In genomic region chr6:13754644-13755043, GRCh38 we compare ENCODE assay signal across 20 cellular contexts. TPM values are rescaled to one million over a fixed set of nuclear protein-coding genes. Genes with fewer than 3 reads are reported as not detected.
DNase-seq lines count a peak whose midpoint lies in the region; ATAC-seq, FAIRE-seq and TF ChIP-seq lines count a peak whose summit lies in the region.
"Had no signal": no experiment of that assay in that cellular context is flagged by ENCODE, and none has a peak within 500 bp of the region (broad histone marks: within the 10 kb centered on the region; RNA-seq: fewer than 3 reads in every experiment).

No MANE protein-coding gene starts in this region.

- H3K56ac ChIP-seq in IMR-90 (ENCODE audit: extremely low read depth, insufficient read depth, low read length): no peak overlapping the region

- no peak overlapping the region for H4K91ac ChIP-seq in IMR-90 (ENCODE audit: insufficient read depth, low read depth, low read length)

- H3K4me3 ChIP-seq in IMR-90 (ENCODE audit: insufficient read depth, low read depth, low read length) (no peak overlapping the region), K562 (no peak overlapping the region)
- H3K4me3 ChIP-seq: GM12878, GM23248 had no signal

- H2AFZ ChIP-seq in IMR-90 (replicated peaks; ENCODE audit: low read length, poor library complexity): no peak overlapping the region
- H2AFZ ChIP-seq in K562 (ENCODE audit: low read depth, low read length): no peak overlapping the region
- H2AFZ ChIP-seq: GM23248 had no signal

- H3K4me2 ChIP-seq in IMR-90 (ENCODE audit: low read depth, low read length) (no peak overlapping the region), K562 (ENCODE audit: insufficient read depth, low read length) (no peak overlapping the region)

- H4K20me1 ChIP-seq in IMR-90 (ENCODE audit: insufficient read depth, low read length) (no peaks in the 10 kb centered on the region), K562 (replicated peaks; ENCODE audit: control insufficient read depth, insufficient read depth, low read length) (no peaks in the 10 kb centered on the region)

- TF ChIP-seq POLR2A in IMR-90 (IDR thresholded peaks at IDR 0.05; ENCODE audit: low read depth, low read length) (no peak), K562 (conservative IDR thresholded peaks at IDR 0.05) (no peak)

- H3K27me3 Mint-ChIP-seq in osteocyte (ENCODE audit: unreplicated experiment): no peaks in the 10 kb centered on the region
- H3K27me3 Mint-ChIP-seq: CD4-positive, CD25-positive, alpha-beta regulatory T cell had no signal

- H3K23ac ChIP-seq in IMR-90 (ENCODE audit: low read depth, low read length): no peak overlapping the region

- no peaks in the 10 kb centered on the region for H3K9me1 ChIP-seq in IMR-90 (ENCODE audit: insufficient read depth, low read length)
- no peaks in the 10 kb centered on the region for H3K9me1 ChIP-seq in K562 (ENCODE audit: control insufficient read depth, insufficient read depth, low read length)

- H3K79me1 ChIP-seq in IMR-90 (ENCODE audit: low read depth in 1 of 2, low read length in 2 of 2): no peaks in the 10 kb centered on the region

- no peak overlapping the region for H2BK5ac ChIP-seq in IMR-90 (ENCODE audit: low read depth, low read length, poor library complexity, severe bottlenecking)

- H2BK120ac ChIP-seq in IMR-90 (ENCODE audit: low read depth, low read length): no peak overlapping the region

- no peak for TF ChIP-seq RAD21 in IMR-90 (IDR thresholded peaks at IDR 0.05; ENCODE audit: low read length)
- no peak for TF ChIP-seq RAD21 in K562 (CRISPR knock-in tag; conservative IDR thresholded peaks at IDR 0.05 in 1 of 2, IDR thresholded peaks at IDR 0.05 in 1 of 2)

- intact Hi-C loops in IMR-90 (cut with micrococcal nuclease) (no loop called here), K562 (cut with micrococcal nuclease) (loop anchor here (5.0 kb wide), 1 partner anchor 627 kb away; no protein-coding TSS in a partner anchor)

- H3K27me3 ChIP-seq in IMR-90 (ENCODE audit: control insufficient read depth, insufficient read depth, low read length) (peaks cover 2% of the 10 kb centered on the region; the same call in 1 of the 2 replicates), K562 (ENCODE audit: control insufficient read depth in 2 of 2, insufficient read depth in 2 of 2, low read length in 2 of 2) (no peaks in the 10 kb centered on the region)

- H4K5ac ChIP-seq in IMR-90 (ENCODE audit: low read depth, low read length): no peak overlapping the region

- POLR2A ChIA-PET in IMR-90 (lab: Charles Lee; ENCODE audit: unreplicated experiment) (no interaction called here), K562 (lab: Yijun Ruan, JAX) (interaction anchor here (0.6 to 1.5 kb wide), 2 partner anchors 11 to 142 kb away, joined by 4 read pairs; no protein-coding TSS in a partner anchor)

- BruUV-seq in IMR-90 (replicated peaks; lab: Mats Ljungman, UMichigan) (no TSS peak), K562 (replicated peaks; lab: Mats Ljungman, UMichigan) (no TSS peak)

- H3K4ac ChIP-seq in IMR-90 (ENCODE audit: low read depth, low read length): no peak overlapping the region

- H3K9me3 Mint-ChIP-seq in osteocyte (ENCODE audit: unreplicated experiment): no peaks in the 10 kb centered on the region
- H3K9me3 Mint-ChIP-seq: CD8-positive, alpha-beta T cell had no signal

- in situ Hi-C loops in IMR-90 (cut with MboI; ENCODE audit: low sequenced_read_pairs) (no loop called here), K562 (cut with MboI) (no loop called here)

- H4K8ac ChIP-seq in IMR-90 (ENCODE audit: low read depth in 2 of 2, low read length in 2 of 2): no peak overlapping the region

- H3K4me1 ChIP-seq in IMR-90 (ENCODE audit: control insufficient read depth, insufficient read depth, low read length): no peaks in the 10 kb centered on the region
- no peaks in the 10 kb centered on the region for H3K4me1 ChIP-seq in K562 (replicated peaks in 1 of 2; ENCODE audit: control insufficient read depth in 2 of 2, insufficient read depth in 2 of 2, low read length in 2 of 2)
- H3K4me1 ChIP-seq: Caco-2 had no signal

- TF ChIP-seq CTCF in IMR-90 (conservative IDR thresholded peaks at IDR 0.05; ENCODE audit: low read depth, low read length) (no peak), K562 (IDR thresholded peaks at IDR 0.05 in 2 of 3, conservative IDR thresholded peaks at IDR 0.05 in 1 of 3; ENCODE audit: insufficient read depth in 2 of 3, low read depth in 1 of 3, low read length in 3 of 3) (no peak), osteocyte (IDR thresholded peaks at IDR 0.05) (no peak)

- no peak overlapping the region for H3K18ac ChIP-seq in IMR-90 (ENCODE audit: low read depth, low read length)

- no peak overlapping the region for H3K4me3 Mint-ChIP-seq in osteocyte (ENCODE audit: unreplicated experiment)
- H3K4me3 Mint-ChIP-seq: CD4-positive, CD25-positive, alpha-beta regulatory T cell; CD8-positive, alpha-beta T cell had no signal

- H3K36me3 ChIP-seq in IMR-90 (ENCODE audit: control insufficient read depth, insufficient read depth, low read length): no peaks in the 10 kb centered on the region
- no peaks in the 10 kb centered on the region for H3K36me3 ChIP-seq in K562 (ENCODE audit: control insufficient read depth, insufficient read depth, low read length)

- no peak for FAIRE-seq in K562 (lab: Jason Lieb, UNC)
- FAIRE-seq: GM12878, GM19239, H1 had no signal

- no peak overlapping the region for H2BK15ac ChIP-seq in IMR-90 (ENCODE audit: low read depth, low read length)

- peak overlapping the region; percentile 19 for H2AK9ac ChIP-seq in IMR-90 (replicated peaks; ENCODE audit: low read depth, low read length, poor library complexity)

- H3K27ac ChIP-seq in IMR-90 (ENCODE audit: insufficient read depth, low read length) (no peak overlapping the region), K562 (ENCODE audit: extremely low read depth, low read depth, low read length) (no peak overlapping the region), substantia nigra (ENCODE audit: low read depth, low read length, poor library complexity, severe bottlenecking) (no peak overlapping the region)
- H3K27ac ChIP-seq: C4-2B, GM23248 had no signal

- no peak overlapping the region for H2AK5ac ChIP-seq in IMR-90 (ENCODE audit: low read depth, low read length)

- H3K27ac Mint-ChIP-seq in osteocyte (ENCODE audit: unreplicated experiment): peak overlapping the region; percentile 4
- H3K27ac Mint-ChIP-seq: CD8-positive, alpha-beta T cell had no signal

- H3K4me1 Mint-ChIP-seq in osteocyte (ENCODE audit: unreplicated experiment): peaks cover 7% of the 10 kb centered on the region

- H3K9me3 ChIP-seq in IMR-90 (ENCODE audit: control insufficient read depth, insufficient read depth, low read length): no peaks in the 10 kb centered on the region
- H3K9me3 ChIP-seq in K562 (replicated peaks; ENCODE audit: control insufficient read depth, insufficient read depth, low read depth, low read length): no peaks in the 10 kb centered on the region
- H3K9me3 ChIP-seq: Caco-2 had no signal

- H3K79me2 ChIP-seq in K562 (ENCODE audit: control insufficient read depth, insufficient read depth, low read length): no peaks in the 10 kb centered on the region

- DNase-seq in IMR-90: no peak
- no peak for DNase-seq in K562 (ENCODE audit: extremely low read depth in 1 of 4, low spot score in 3 of 4)
- no peak for DNase-seq in osteocyte (ENCODE audit: extremely low spot score, unreplicated experiment)
- no peak for DNase-seq in substantia nigra (lab: John Stamatoyannopoulos, UW)
- no peak for DNase-seq in epidermal melanocyte (ENCODE audit: insufficient read length, low spot score)
- DNase-seq: Caco-2; CD4-positive, CD25-positive, alpha-beta regulatory T cell; CD8-positive, alpha-beta T cell; DMS153; DMS79; EL; GDM1; GM23248; H7; HCEC 1CT had no signal

- dilution Hi-C loops in IMR-90 (cut with HindIII; ENCODE audit: low sequenced_read_pairs, unreplicated experiment): no loop called here

- CTCF ChIA-PET in IMR-90 (lab: Yijun Ruan, JAX) (no interaction called here), K562 (lab: Yijun Ruan, JAX; ENCODE audit: low intra/inter-chr PET ratio) (no interaction called here)

- H3K14ac ChIP-seq in IMR-90 (replicated peaks; ENCODE audit: low read depth, low read length): no peak overlapping the region

- ATAC-seq in IMR-90 (ENCODE audit: low read depth) (no peak), K562 (no peak), HG03025 (IDR thresholded peaks at IDR 0.05; ENCODE audit: low FRiP score, unreplicated experiment) (no peak)
- ATAC-seq: CD8-positive, alpha-beta T cell; GM12878 had no signal

- WGBS in IMR-90 (ENCODE audit: extremely low coverage in 2 of 2, insufficient read length in 1 of 2), 2 experiments: no CpG with 5 or more reads among the region's 2 CpGs
- WGBS in K562 (ENCODE audit: insufficient coverage, low coverage, missing lambda C conversion rate): 57% methylated on average over 2 of the region's 2 CpGs

- no peak overlapping the region for H2BK20ac ChIP-seq in IMR-90 (ENCODE audit: low read depth, low read length)

- H3K9ac ChIP-seq in IMR-90 (ENCODE audit: low read depth, low read length): no peak overlapping the region
- H3K9ac ChIP-seq in K562 (ENCODE audit: insufficient read depth in 1 of 2, low read depth in 2 of 2, low read length in 2 of 2): no peak overlapping the region
- H3K9ac ChIP-seq: GM23248 had no signal

- no peaks in the 10 kb centered on the region for H3K36me3 Mint-ChIP-seq in osteocyte (ENCODE audit: unreplicated experiment)
- H3K36me3 Mint-ChIP-seq: CD4-positive, CD25-positive, alpha-beta regulatory T cell; CD8-positive, alpha-beta T cell had no signal

- TF ChIP-seq EP300 in K562 (IDR thresholded peaks at IDR 0.05; ENCODE audit: low read length): no peak

RNA-seq across cellular contexts. Expression of gene RANBP9, which starts 43.0 kb away (rescaled TPM):
- total RNA-seq in IMR-90 (2012; rRNA removed) (17.7 and 23.3 TPM in 2 replicates), K562 (2014; rRNA removed) (34.7 and 36.4 TPM in 2 replicates), K562 (2014; rRNA removed; fragmentation: Illumina TruSeq; extraction: Trizol) (64.8 and 74.0 TPM in 2 replicates), K562 (2015; rRNA removed; fragmentation: Illumina TruSeq; extraction: Trizol) (60.3 and 61.5 TPM in 2 replicates), K562 (2021) (80.4 and 87.0 TPM in 2 replicates), osteocyte (53.6 and 55.4 TPM in 2 replicates)
- polyA plus RNA-seq in IMR-90 (2012; rRNA removed) (22.1 and 27.8 TPM in 2 replicates), K562 (2011; rRNA removed) (54.2 and 83.6 TPM in 2 replicates), K562 (2014; fragmentation: Illumina TruSeq; extraction: Trizol) (124 and 130 TPM in 2 replicates), K562 (2014; fragmentation: Nextera tagmentation; extraction: Ambion mirVana) (10 to 100 TPM; 27.5 to 31.2 TPM), K562 (2014; rRNA removed) (51.2 and 53.5 TPM in 2 replicates)
- polyA plus RNA-seq in IMR-90 (2012; cell fraction: cytosol; rRNA removed): 4.6 and 5.4 TPM in 2 replicates
- 3.0 and 31.7 TPM in 2 replicates for polyA plus RNA-seq in IMR-90 (2012; cell fraction: nucleus; rRNA removed; ENCODE audit: low replicate concordance)
- 23.7 and 84.5 TPM in 2 replicates for total RNA-seq in K562 (2011; cell fraction: chromatin; rRNA removed; ENCODE audit: low replicate concordance)
- total RNA-seq in K562 (2011; cell fraction: nucleolus; rRNA removed): 11.0 and 16.3 TPM in 2 replicates
- total RNA-seq in K562 (2011; cell fraction: nucleoplasm; rRNA removed): 31.1 and 32.8 TPM in 2 replicates
- 30.0 and 36.4 TPM in 2 replicates for polyA plus RNA-seq in K562 (2011; cell fraction: cytosol; rRNA removed)
- polyA plus RNA-seq in K562 (2011; cell fraction: nucleus; rRNA removed): 43.2 and 52.8 TPM in 2 replicates
- polyA plus RNA-seq in K562 (2012): 68.7 and 70.4 TPM in 2 replicates
- polyA minus RNA-seq in K562 (2011; rRNA and poly(A)+ RNA removed): 126 and 143 TPM in 2 replicates
- 54.5 and 56.1 TPM in 2 replicates for polyA minus RNA-seq in K562 (2011; cell fraction: cytosol; rRNA and poly(A)+ RNA removed)
- polyA minus RNA-seq in K562 (2011; cell fraction: nucleus; rRNA and poly(A)+ RNA removed): 19.8 and 32.3 TPM in 2 replicates

RNA-seq across cellular contexts. Expression of gene MCUR1, which starts 59.7 kb away (rescaled TPM):
- total RNA-seq in IMR-90 (2012; rRNA removed) (4.1 and 5.6 TPM in 2 replicates), K562 (2014; rRNA removed) (42.2 and 42.5 TPM in 2 replicates), K562 (2014; rRNA removed; fragmentation: Illumina TruSeq; extraction: Trizol) (46.8 and 52.6 TPM in 2 replicates), K562 (2015; rRNA removed; fragmentation: Illumina TruSeq; extraction: Trizol) (52.9 and 55.5 TPM in 2 replicates), K562 (2021) (60.2 and 62.6 TPM in 2 replicates), osteocyte (23.4 and 24.8 TPM in 2 replicates)
- polyA plus RNA-seq in IMR-90 (2012; rRNA removed) (6.0 and 6.5 TPM in 2 replicates), K562 (2011; rRNA removed) (20.5 and 27.9 TPM in 2 replicates), K562 (2014; fragmentation: Illumina TruSeq; extraction: Trizol) (28.8 and 34.6 TPM in 2 replicates), K562 (2014; fragmentation: Nextera tagmentation; extraction: Ambion mirVana) (1 to 10 TPM; 5.1 to 7.7 TPM), K562 (2014; rRNA removed) (35.4 and 41.4 TPM in 2 replicates)
- 3.9 and 4.3 TPM in 2 replicates for polyA plus RNA-seq in IMR-90 (2012; cell fraction: cytosol; rRNA removed)
- 2.6 and 2.7 TPM in 2 replicates for polyA plus RNA-seq in IMR-90 (2012; cell fraction: nucleus; rRNA removed; ENCODE audit: low replicate concordance)
- 9.3 and 14.6 TPM in 2 replicates for total RNA-seq in K562 (2011; cell fraction: chromatin; rRNA removed; ENCODE audit: low replicate concordance)
- 7.3 and 8.6 TPM in 2 replicates for total RNA-seq in K562 (2011; cell fraction: nucleolus; rRNA removed)
- 14.8 and 27.5 TPM in 2 replicates for total RNA-seq in K562 (2011; cell fraction: nucleoplasm; rRNA removed)
- polyA plus RNA-seq in K562 (2011; cell fraction: cytosol; rRNA removed): 17.9 and 19.6 TPM in 2 replicates
- 5.9 and 6.6 TPM in 2 replicates for polyA plus RNA-seq in K562 (2011; cell fraction: nucleus; rRNA removed)
- polyA plus RNA-seq in K562 (2012): 27.9 and 32.3 TPM in 2 replicates
- polyA minus RNA-seq in K562 (2011; rRNA and poly(A)+ RNA removed): 22.3 and 25.4 TPM in 2 replicates
- polyA minus RNA-seq in K562 (2011; cell fraction: cytosol; rRNA and poly(A)+ RNA removed): 12.9 and 13.6 TPM in 2 replicates
- 5.7 and 7.9 TPM in 2 replicates for polyA minus RNA-seq in K562 (2011; cell fraction: nucleus; rRNA and poly(A)+ RNA removed)
